20 cellular contexts compared by ENCODE assay signal in the genomic region with DNA sequence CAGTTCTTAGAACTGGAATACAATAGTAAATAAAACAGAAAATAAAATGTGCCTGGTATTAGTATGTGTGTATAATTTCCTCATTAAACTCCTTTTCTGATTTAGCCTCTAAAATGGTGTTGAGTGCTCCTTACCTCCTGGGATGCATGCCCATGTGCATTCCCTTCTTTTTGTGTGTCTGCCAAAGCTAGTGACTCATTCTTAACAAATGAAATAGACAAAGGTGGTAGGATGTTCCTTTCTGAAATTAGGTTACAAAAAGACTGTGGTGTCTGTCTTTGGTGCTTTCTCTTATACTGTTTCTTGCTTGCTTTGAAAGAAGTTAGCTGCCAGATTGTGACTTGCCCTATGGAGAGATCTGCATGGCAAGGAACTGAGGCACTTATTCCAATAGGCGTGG.
DNase-seq lines count a peak whose midpoint lies in the region; ATAC-seq, FAIRE-seq and TF ChIP-seq lines count a peak whose summit lies in the region.
"Had no signal": no experiment of that assay in that cellular context is flagged by ENCODE, and none has a peak within 500 bp of the region (broad histone marks: within the 10 kb centered on the region; RNA-seq: fewer than 3 reads in every experiment).

No MANE protein-coding gene starts in this region.

- H3K4me1 Mint-ChIP-seq in astrocyte (ENCODE audit: low read depth, unreplicated experiment) = peaks cover 5% of the 10 kb centered on the region
- H3K4me1 Mint-ChIP-seq: CD14-positive monocyte had no signal

- no peak for FAIRE-seq in astrocyte (lab: Jason Lieb, UNC)
- FAIRE-seq: A204.1, GM12878 had no signal

- TF ChIP-seq CTCF in astrocyte (IDR thresholded peaks at IDR 0.05; ENCODE audit: insufficient read depth, low read depth, low read length) (no peak), epithelial cell of esophagus (IDR thresholded peaks at IDR 0.05; ENCODE audit: insufficient read depth, low read depth, low read length, missing control alignments) (no peak)

- peak overlapping the region; percentile 9 for H3K4me2 ChIP-seq in astrocyte (ENCODE audit: low read length)
- H3K4me2 ChIP-seq: GM23338 had no signal

- no peaks in the 10 kb centered on the region for H3K27me3 Mint-ChIP-seq in astrocyte (ENCODE audit: low read depth, unreplicated experiment)

- H3K4me3 Mint-ChIP-seq in astrocyte (ENCODE audit: unreplicated experiment) = no peak overlapping the region
- H3K4me3 Mint-ChIP-seq: CD14-positive monocyte, GM23338 had no signal

- no peak for ATAC-seq in HG03378 (IDR thresholded peaks at IDR 0.05; ENCODE audit: unreplicated experiment)
- ATAC-seq: GM12878, GM23338 had no signal

- no peak overlapping the region for H3K27ac ChIP-seq in astrocyte (ENCODE audit: low read depth, low read length)

- H3K4me3 ChIP-seq in astrocyte (ENCODE audit: insufficient read depth, low read depth, low read length) = no peak overlapping the region
- H3K4me3 ChIP-seq in epithelial cell of esophagus (ENCODE audit: low read length) = no peak overlapping the region
- H3K4me3 ChIP-seq: GM12878, GM23338 had no signal

- peaks cover 6% of the 10 kb centered on the region for H3K9me3 Mint-ChIP-seq in astrocyte (ENCODE audit: unreplicated experiment)

- no peaks in the 10 kb centered on the region for H3K4me1 ChIP-seq in astrocyte (ENCODE audit: insufficient read depth, low read length)

- H3K9me3 ChIP-seq in astrocyte (ENCODE audit: insufficient read depth, low read depth, low read length) = no peaks in the 10 kb centered on the region

- no peaks in the 10 kb centered on the region for H3K79me2 ChIP-seq in astrocyte (ENCODE audit: insufficient read depth, low read length)

- H3K9ac ChIP-seq in astrocyte (ENCODE audit: low read length) = no peak overlapping the region

- H2AFZ ChIP-seq in astrocyte (ENCODE audit: low read depth, low read length) = no peak overlapping the region
- H2AFZ ChIP-seq: GM23338 had no signal

- no peaks in the 10 kb centered on the region for H3K36me3 Mint-ChIP-seq in astrocyte (ENCODE audit: low read depth, unreplicated experiment)
- H3K36me3 Mint-ChIP-seq: CD14-positive monocyte had no signal

- peak; percentile 1 for DNase-seq in Daoy (ENCODE audit: low read depth)
- peak; percentile 79 for DNase-seq in astrocyte (ENCODE audit: low read depth)
- DNase-seq in epithelial cell of esophagus (ENCODE audit: low read depth) = peak; percentile 66
- peak; percentile 48 for DNase-seq in kidney tubule cell (ENCODE audit: low spot score)
- DNase-seq in stimulated activated naive CD4-positive, alpha-beta T cell treated with Interleukin-2 at 50 U/mL for 16 hours (lab: John Stamatoyannopoulos, UW) = no peak
- DNase-seq in KG1 (lab: John Stamatoyannopoulos, UW) = no peak
- no peak for DNase-seq in T-helper 1 cell
- DNase-seq: COR-L47, DMS53, Kasumi-1, NCI-H1417, NCI-H1930, NCI-H2171, NCI-H82, SHP77 had no signal

- no peaks in the 10 kb centered on the region for H4K20me1 ChIP-seq in astrocyte (ENCODE audit: insufficient read depth, low read length)

- H3K36me3 ChIP-seq in astrocyte (ENCODE audit: insufficient read depth, low read length) = no peaks in the 10 kb centered on the region

- H3K27ac Mint-ChIP-seq in astrocyte (ENCODE audit: unreplicated experiment) = no peak overlapping the region
- H3K27ac Mint-ChIP-seq: CD14-positive monocyte, GM23338 had no signal

- no peaks in the 10 kb centered on the region for H3K27me3 ChIP-seq in astrocyte (ENCODE audit: insufficient read depth, low read length)

Comparison
In these comparisons a context has a peak if more than half of its experiments do, and no peak if none do; other contexts are left out.
1. DNase-seq: peak in Daoy (single experiment), astrocyte (single experiment), epithelial cell of esophagus (single experiment) and kidney tubule cell (single experiment); none in stimulated activated naive CD4-positive, alpha-beta T cell treated with Interleukin-2 at 50 U/mL for 16 hours (single experiment), KG1 (single experiment) and T-helper 1 cell (0 of 5).